9 cellular contexts compared by ENCODE assay signal in genomic region chr2:222424281-222424728, GRCh38. TPM values are rescaled to one million over a fixed set of nuclear protein-coding genes. Genes with fewer than 3 reads are reported as not detected.
DNase-seq lines count a peak whose midpoint lies in the region; ATAC-seq and TF ChIP-seq lines count a peak whose summit lies in the region.
"Had no signal": no experiment of that assay in that cellular context is flagged by ENCODE, and none has a peak within 500 bp of the region (broad histone marks: within the 10 kb centered on the region; RNA-seq: fewer than 3 reads in every experiment).

A gene with protein sequence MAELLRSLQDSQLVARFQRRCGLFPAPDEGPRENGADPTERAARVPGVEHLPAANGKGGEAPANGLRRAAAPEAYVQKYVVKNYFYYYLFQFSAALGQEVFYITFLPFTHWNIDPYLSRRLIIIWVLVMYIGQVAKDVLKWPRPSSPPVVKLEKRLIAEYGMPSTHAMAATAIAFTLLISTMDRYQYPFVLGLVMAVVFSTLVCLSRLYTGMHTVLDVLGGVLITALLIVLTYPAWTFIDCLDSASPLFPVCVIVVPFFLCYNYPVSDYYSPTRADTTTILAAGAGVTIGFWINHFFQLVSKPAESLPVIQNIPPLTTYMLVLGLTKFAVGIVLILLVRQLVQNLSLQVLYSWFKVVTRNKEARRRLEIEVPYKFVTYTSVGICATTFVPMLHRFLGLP (plus strand): TSS chr2:222424543. CDS start chr2:222424603, 60 bp downstream.

- H3K27me3 ChIP-seq in Panc1 (ENCODE audit: control insufficient read depth, insufficient read depth, low read length), result peaks cover 25% of the 10 kb centered on the region
- peaks cover 50% of the 10 kb centered on the region for H3K27me3 ChIP-seq in mesendoderm (ENCODE audit: insufficient read depth, low read length, poor library complexity)
- peaks cover 0 to 39% of the 10 kb centered on the region in 2 donors for H3K27me3 ChIP-seq in tibial artery
- peaks cover 0 to 4% of the 10 kb centered on the region in 2 donors for H3K27me3 ChIP-seq in aorta (ENCODE audit: control insufficient read depth in 1 of 2, insufficient read depth in 2 of 2, low read length in 1 of 2)

- H3K79me2 ChIP-seq in mesendoderm (ENCODE audit: control insufficient read depth, insufficient read depth, low read length), result no peaks in the 10 kb centered on the region

- no peak within 1 kb of the TSS for H3K27ac ChIP-seq in Panc1 (ENCODE audit: low read length)
- H3K27ac ChIP-seq in mesendoderm (ENCODE audit: low read depth, low read length), result no peak within 1 kb of the TSS
- H3K27ac ChIP-seq in tibial artery, result no peak within 1 kb of the TSS
- H3K27ac ChIP-seq in aorta (ENCODE audit: low read depth in 1 of 2, low read length in 2 of 2), result no peak within 1 kb of the TSS

- no peak within 1 kb of the TSS for H4K8ac ChIP-seq in mesendoderm (ENCODE audit: low read depth, low read length)

- H3K9ac ChIP-seq in mesendoderm (ENCODE audit: low read length), result no peak within 1 kb of the TSS

- ATAC-seq in GM18867 (IDR thresholded peaks at IDR 0.05; ENCODE audit: unreplicated experiment), result peak; percentile 39
- peak; percentile 28 for ATAC-seq in HG02571 (IDR thresholded peaks at IDR 0.05; ENCODE audit: unreplicated experiment)
- peak; percentile 68 for ATAC-seq in Panc1
- no peak for ATAC-seq in aorta (ENCODE audit: low FRiP score)

- no peak within 1 kb of the TSS for H2BK120ac ChIP-seq in mesendoderm (ENCODE audit: low read depth, low read length)

- peak within 1 kb of the TSS; percentile 21 to 36 for H3K4me3 ChIP-seq in Panc1 (ENCODE audit: low read depth in 2 of 2, low read length in 2 of 2)
- H3K4me3 ChIP-seq in mesendoderm (ENCODE audit: low read length), result no peak within 1 kb of the TSS
- peak within 1 kb of the TSS; percentile 18 to 44 for H3K4me3 ChIP-seq in tibial artery
- peak within 1 kb of the TSS in 1 of 2 donors; percentile 19 for H3K4me3 ChIP-seq in aorta (ENCODE audit: low read length in 2 of 2)

- H3K9me3 ChIP-seq in Panc1 (ENCODE audit: control insufficient read depth, insufficient read depth, low read depth, low read length) (no peaks in the 10 kb centered on the region), tibial artery (no peaks in the 10 kb centered on the region), aorta (ENCODE audit: control insufficient read depth, low read length) (peaks cover 2% of the 10 kb centered on the region)

- DNase-seq in Panc1 (ENCODE audit: low read depth, low spot score) (no peak), cerebellar cortex (ENCODE audit: low spot score) (peak; percentile 64), mesendoderm (no peak), tibial artery (no peak), islet precursor cell (no peak), aorta (no peak)

- WGBS in mesendoderm (ENCODE audit: extremely low coverage, insufficient coverage, low lambda C conversion rate), result no CpG with 5 or more reads among the region's 61 CpGs
- WGBS in aorta, 2 donors, result 1 to 2% methylated on average over 28 to 61 of the region's 61 CpGs

- H3K79me1 ChIP-seq in mesendoderm (ENCODE audit: low read length), result no peaks in the 10 kb centered on the region

- H3K56ac ChIP-seq in mesendoderm (ENCODE audit: low read length), result no peak within 1 kb of the TSS

- H3K4me2 ChIP-seq in mesendoderm (ENCODE audit: low read length), result peak within 1 kb of the TSS; percentile 20

- BruUV-seq in Panc1 (replicated peaks; lab: Mats Ljungman, UMichigan), result no TSS peak

- no peak within 1 kb of the TSS for H3K4ac ChIP-seq in mesendoderm (ENCODE audit: low read depth, low read length)

- H3K4me1 ChIP-seq in Panc1 (ENCODE audit: control insufficient read depth, insufficient read depth, low read length) (no peaks in the 10 kb centered on the region; the same call in 1 of the 2 replicates), mesendoderm (ENCODE audit: control insufficient read depth, low read depth, low read length) (no peaks in the 10 kb centered on the region), tibial artery (peaks cover 0 to 20% (median 13%) of the 10 kb centered on the region in 4 donors), aorta (ENCODE audit: control insufficient read depth in 1 of 2, insufficient read depth in 2 of 2, low read length in 2 of 2) (no peaks in the 10 kb centered on the region)

- intact Hi-C loops in Panc1 (cut with micrococcal nuclease; ENCODE audit: unreplicated experiment), result no loop called here
- intact Hi-C loops in tibial artery (cut with DNase I; ENCODE audit: low total_unique reads), result no loop called here
- intact Hi-C loops in aorta (cut with DNase I), result no loop called here

- H3K18ac ChIP-seq in mesendoderm (ENCODE audit: low read length), result no peak within 1 kb of the TSS

- H2AK5ac ChIP-seq in mesendoderm (ENCODE audit: low read length), result no peak within 1 kb of the TSS

- TF ChIP-seq CTCF in Panc1 (IDR thresholded peaks at IDR 0.05), result no peak
- no peak for TF ChIP-seq CTCF in tibial artery (IDR thresholded peaks at IDR 0.05)

- H4K5ac ChIP-seq in mesendoderm (ENCODE audit: low read length), result no peak within 1 kb of the TSS

- H3K23ac ChIP-seq in mesendoderm (ENCODE audit: low read length), result no peak within 1 kb of the TSS

- H3K36me3 ChIP-seq in Panc1 (ENCODE audit: control insufficient read depth, insufficient read depth, low read length), result peaks cover 2% of the 10 kb centered on the region; the same call in 1 of the 2 replicates
- H3K36me3 ChIP-seq in mesendoderm (ENCODE audit: control insufficient read depth, insufficient read depth, low read length), result no peaks in the 10 kb centered on the region
- no peaks in the 10 kb centered on the region for H3K36me3 ChIP-seq in tibial artery
- no peaks in the 10 kb centered on the region for H3K36me3 ChIP-seq in aorta (ENCODE audit: control insufficient read depth in 1 of 2, insufficient read depth in 2 of 2, low read length in 1 of 2)

- CTCF ChIA-PET in Panc1 (lab: Charles Lee), result interaction anchor here (0.6 kb wide), 1 partner anchor 65 kb away, joined by 4 read pairs; no protein-coding TSS in a partner anchor

- H2BK15ac ChIP-seq in mesendoderm (replicated peaks; ENCODE audit: low read depth), result no peak within 1 kb of the TSS

- H2BK5ac ChIP-seq in mesendoderm (ENCODE audit: low read length), result no peak within 1 kb of the TSS

- POLR2A ChIA-PET in Panc1 (lab: Charles Lee), result no interaction called here

- in situ Hi-C loops in Panc1 (cut with HindIII; ENCODE audit: low pct_unique_long_range_greater_than_20kb, low sequenced_read_pairs), result no loop called here

RNA-seq across cellular contexts. Expression of the gene that starts here (rescaled TPM):
- 0.05 TPM for total RNA-seq in Panc1 (2021; ENCODE audit: unreplicated experiment)
- polyA plus RNA-seq in Panc1 (2012; ENCODE audit: insufficient read length), result 0.06 TPM
- polyA plus RNA-seq in mesendoderm (2013, experiment 1 of 2), result 0.01 TPM
- not detected for polyA plus RNA-seq in mesendoderm (2013, experiment 2 of 2)
- total RNA-seq in aorta, result under 1 TPM in 1 of 2 donors, not detected in 1; 0.54 TPM
- 1 to 10 TPM in 1 of 2 donors, under 1 TPM in 1; 0.10 to 1.6 TPM for polyA plus RNA-seq in aorta
- total RNA-seq: RPMI7951 had no signal

Comparison
In these comparisons a context has a peak if more than half of its experiments do, and no peak if none do; other contexts are left out.
1. Peak in ATAC-seq and H3K4me3 ChIP-seq in Panc1; RNA of the gene not detected or under 1 TPM.